ENCODE assay signal across 21 cellular contexts in genomic region chr2:239561448-239562001, GRCh38.
DNase-seq lines count a peak whose midpoint lies in the region; ATAC-seq and TF ChIP-seq lines count a peak whose summit lies in the region.
"Had no signal": no experiment of that assay in that cellular context is flagged by ENCODE, and none has a peak within 500 bp of the region (broad histone marks: within the 10 kb centered on the region; RNA-seq: fewer than 3 reads in every experiment).

No MANE protein-coding gene starts in this region.

- TF ChIP-seq CTCF in BJ (IDR thresholded peaks at IDR 0.05; ENCODE audit: insufficient read depth, low read depth, low read length), result no peak
- no peak for TF ChIP-seq CTCF in glutamatergic neuron (IDR thresholded peaks at IDR 0.05; ENCODE audit: partially characterized antibody, unreplicated experiment)
- no peak for TF ChIP-seq CTCF in neural progenitor cell (IDR thresholded peaks at IDR 0.05)

- H3K36me3 ChIP-seq in BJ (ENCODE audit: control insufficient read depth, insufficient read depth, low read length) (no peaks in the 10 kb centered on the region), neural progenitor cell (no peaks in the 10 kb centered on the region)
- H3K36me3 ChIP-seq: BLaER1 treated with 17β-estradiol and CSF1 and Interleukin-3, amounts not matched to agents 10 nM and 100 nM; HAP-1; uterus had no signal

- no peak overlapping the region for H3K4me3 Mint-ChIP-seq in glutamatergic neuron (ENCODE audit: unreplicated experiment)
- H3K4me3 Mint-ChIP-seq in neural progenitor cell, result no peak overlapping the region
- H3K4me3 Mint-ChIP-seq: activated naive CD8-positive, alpha-beta T cell treated with anti-CD3 and anti-CD28 coated beads, Interleukin-2, amount 50 U/mL, for 24 hours; nephron progenitor cell; stimulated activated effector memory CD8-positive, alpha-beta T cell treated with anti-CD3 and anti-CD28 coated beads, Interleukin-12 subunit alpha, Interleukin-12 subunit beta, amount 100 ng/mL, for 72 hours had no signal

- no peak overlapping the region for H3K4me3 ChIP-seq in BJ (ENCODE audit: low read depth, low read length)
- no peak overlapping the region for H3K4me3 ChIP-seq in neural progenitor cell
- H3K4me3 ChIP-seq: BLaER1 treated with 17β-estradiol and CSF1 and Interleukin-3, amounts not matched to agents 10 nM and 100 nM; HAP-1; uterus had no signal

- POLR2A ChIA-PET in BJ (lab: Charles Lee), result no interaction called here

- no peak overlapping the region for H3K9ac ChIP-seq in neural progenitor cell
- H3K9ac ChIP-seq: BLaER1 treated with 17β-estradiol and CSF1 and Interleukin-3, amounts not matched to agents 10 nM and 100 nM had no signal

- H4K20me1 ChIP-seq in neural progenitor cell (ENCODE audit: low read depth), result no peaks in the 10 kb centered on the region
- H4K20me1 ChIP-seq: BLaER1 treated with 17β-estradiol and CSF1 and Interleukin-3, amounts not matched to agents 10 nM and 100 nM had no signal

- H3K4me1 Mint-ChIP-seq in glutamatergic neuron (ENCODE audit: low read depth, unreplicated experiment) (no peaks in the 10 kb centered on the region), neural progenitor cell (no peaks in the 10 kb centered on the region)
- H3K4me1 Mint-ChIP-seq: activated naive CD8-positive, alpha-beta T cell treated with anti-CD3 and anti-CD28 coated beads, Interleukin-2, amount 50 U/mL, for 24 hours; stimulated activated effector memory CD8-positive, alpha-beta T cell treated with anti-CD3 and anti-CD28 coated beads, Interleukin-12 subunit alpha, Interleukin-12 subunit beta, amount 100 ng/mL, for 72 hours had no signal

- DNase-seq in BJ (ENCODE audit: low read depth) (peak; percentile 41), NCI-H526 (lab: John Stamatoyannopoulos, UW) (peak; percentile 81 to 91), glutamatergic neuron (peak; percentile 7), sciatic nerve (ENCODE audit: low spot score) (peak; percentile 92), neural progenitor cell (ENCODE audit: low spot score) (no peak), hypothalamus (lab: John Stamatoyannopoulos, UW) (no peak)
- no peak for DNase-seq in central memory CD4-positive, alpha-beta T cell
- DNase-seq: activated CD4-positive, alpha-beta T cell treated with anti-CD3 and anti-CD28 coated beads for 48 hours; activated naive CD8-positive, alpha-beta T cell treated with anti-CD3 and anti-CD28 coated beads, Interleukin-2, amount 50 U/mL, for 24 hours; cerebellar nuclear complex; NCI-H1105; NCI-H2171 treated with DMSO at 0.1 percent for 48 hours; nephron progenitor cell; SHP77 treated with DMSO at 0.1 percent for 48 hours; T1000 had no signal

- H2AFZ ChIP-seq in neural progenitor cell (replicated peaks), result no peak overlapping the region

- no peaks in the 10 kb centered on the region for H3K9me3 Mint-ChIP-seq in glutamatergic neuron (ENCODE audit: unreplicated experiment)
- H3K9me3 Mint-ChIP-seq in neural progenitor cell, result no peaks in the 10 kb centered on the region
- H3K9me3 Mint-ChIP-seq: activated naive CD8-positive, alpha-beta T cell treated with anti-CD3 and anti-CD28 coated beads, Interleukin-2, amount 50 U/mL, for 24 hours; nephron progenitor cell; stimulated activated effector memory CD8-positive, alpha-beta T cell treated with anti-CD3 and anti-CD28 coated beads, Interleukin-12 subunit alpha, Interleukin-12 subunit beta, amount 100 ng/mL, for 72 hours had no signal

- peaks cover 1% of the 10 kb centered on the region for H3K27me3 Mint-ChIP-seq in glutamatergic neuron (ENCODE audit: unreplicated experiment)
- H3K27me3 Mint-ChIP-seq in neural progenitor cell (ENCODE audit: insufficient read depth, low read depth), result no peaks in the 10 kb centered on the region

- H3K36me3 Mint-ChIP-seq in glutamatergic neuron (ENCODE audit: unreplicated experiment) (no peaks in the 10 kb centered on the region), neural progenitor cell (no peaks in the 10 kb centered on the region)
- H3K36me3 Mint-ChIP-seq: stimulated activated effector memory CD8-positive, alpha-beta T cell treated with anti-CD3 and anti-CD28 coated beads, Interleukin-12 subunit alpha, Interleukin-12 subunit beta, amount 100 ng/mL, for 72 hours had no signal

- no peak overlapping the region for H3K4me2 ChIP-seq in neural progenitor cell
- H3K4me2 ChIP-seq: BLaER1 treated with 17β-estradiol and CSF1 and Interleukin-3, amounts not matched to agents 10 nM and 100 nM had no signal

- H3K27me3 ChIP-seq in BJ (ENCODE audit: control insufficient read depth, insufficient read depth, low read length) (no peaks in the 10 kb centered on the region), neural progenitor cell (no peaks in the 10 kb centered on the region)
- H3K27me3 ChIP-seq: BLaER1 treated with 17β-estradiol and CSF1 and Interleukin-3, amounts not matched to agents 10 nM and 100 nM; uterus had no signal

- no peaks in the 10 kb centered on the region for H3K9me3 ChIP-seq in neural progenitor cell (ENCODE audit: low read depth)
- H3K9me3 ChIP-seq: BLaER1 treated with 17β-estradiol and CSF1 and Interleukin-3, amounts not matched to agents 10 nM and 100 nM; HAP-1; uterus had no signal

- H3K27ac ChIP-seq in neural progenitor cell, result no peak overlapping the region
- H3K27ac ChIP-seq: BLaER1 treated with 17β-estradiol and CSF1 and Interleukin-3, amounts not matched to agents 10 nM and 100 nM; uterus had no signal

- no peaks in the 10 kb centered on the region for H3K79me2 ChIP-seq in neural progenitor cell (ENCODE audit: low read depth)

- H3K27ac Mint-ChIP-seq in glutamatergic neuron (ENCODE audit: unreplicated experiment) (no peak overlapping the region), neural progenitor cell (no peak overlapping the region)
- H3K27ac Mint-ChIP-seq: activated naive CD8-positive, alpha-beta T cell treated with anti-CD3 and anti-CD28 coated beads, Interleukin-2, amount 50 U/mL, for 24 hours; nephron progenitor cell; stimulated activated effector memory CD8-positive, alpha-beta T cell treated with anti-CD3 and anti-CD28 coated beads, Interleukin-12 subunit alpha, Interleukin-12 subunit beta, amount 100 ng/mL, for 72 hours had no signal

- intact Hi-C loops in sciatic nerve (cut with DNase I), result no loop called here

- no peaks in the 10 kb centered on the region for H3F3A ChIP-seq in neural progenitor cell (ENCODE audit: low read depth)

- ATAC-seq in sciatic nerve (peak; percentile 98), HG03469 (IDR thresholded peaks at IDR 0.05; ENCODE audit: unreplicated experiment) (no peak)
- ATAC-seq: activated naive CD8-positive, alpha-beta T cell treated with anti-CD3 and anti-CD28 coated beads, Interleukin-2, amount 50 U/mL, for 24 hours; left lobe of liver; stimulated activated effector memory CD8-positive, alpha-beta T cell treated with anti-CD3 and anti-CD28 coated beads, Interleukin-12 subunit alpha, Interleukin-12 subunit beta, amount 100 ng/mL, for 72 hours had no signal

- CTCF ChIA-PET in BJ (lab: Yijun Ruan, JAX), result interaction anchor here (1.5 kb wide), 1 partner anchor 9 kb away, joined by 3 read pairs; no protein-coding TSS in a partner anchor

- H3K4me1 ChIP-seq in neural progenitor cell, result no peaks in the 10 kb centered on the region
- H3K4me1 ChIP-seq: BLaER1 treated with 17β-estradiol and CSF1 and Interleukin-3, amounts not matched to agents 10 nM and 100 nM; HAP-1; uterus had no signal

Comparison
In these comparisons a context has a peak if more than half of its experiments do, and no peak if none do; other contexts are left out.
1. DNase-seq: peak in BJ (single experiment), NCI-H526 (2 of 2), glutamatergic neuron (single experiment) and sciatic nerve (single experiment); none in neural progenitor cell (single experiment), hypothalamus (0 of 51) and central memory CD4-positive, alpha-beta T cell (single experiment).